In the genomic region with DNA sequence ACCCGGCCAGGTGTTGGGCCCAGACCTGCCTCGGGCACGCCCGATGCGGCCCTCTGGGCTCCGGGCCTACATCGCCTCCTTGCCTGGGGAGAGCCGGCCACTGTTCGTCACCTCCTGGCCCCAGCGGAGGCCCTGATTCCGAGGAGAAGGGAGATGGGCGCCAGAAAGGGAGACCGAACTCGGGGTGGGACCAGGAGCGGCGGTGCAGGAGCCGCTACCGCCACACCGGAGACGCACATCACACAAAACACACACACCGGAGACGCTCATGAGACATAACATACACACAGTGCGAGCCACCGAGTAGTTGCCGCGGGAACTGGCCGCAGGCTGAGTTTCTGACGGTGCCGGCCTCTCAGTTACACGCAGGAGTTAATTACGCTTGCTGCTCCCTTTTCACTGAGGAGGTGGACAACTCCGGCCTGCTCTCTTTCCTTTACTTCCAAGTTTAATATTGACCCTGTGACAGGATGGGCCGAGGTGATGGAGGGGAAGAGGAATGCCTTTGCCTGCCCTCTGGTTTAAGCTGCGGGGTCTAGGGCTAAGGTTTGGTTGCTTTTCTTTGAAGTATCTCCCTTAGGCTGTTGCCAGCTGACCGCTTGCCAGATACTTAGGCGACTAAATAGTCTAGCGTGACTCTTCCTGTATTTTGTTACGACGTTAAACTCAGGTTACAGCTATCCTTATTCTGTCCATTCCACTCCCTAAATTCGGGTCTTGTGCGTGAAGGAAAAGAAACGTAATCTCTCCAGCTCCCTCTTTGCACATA, we compare ENCODE assay signal across 1 cellular context.
TF ChIP-seq lines count a peak whose summit lies in the region.

No MANE protein-coding gene starts in this region.

TF ChIP-seq in K562, 482 proteins besides CTCF, POLR2A, EP300 and RAD21 (continues in another document):
- TF ChIP-seq, protein P1, sequence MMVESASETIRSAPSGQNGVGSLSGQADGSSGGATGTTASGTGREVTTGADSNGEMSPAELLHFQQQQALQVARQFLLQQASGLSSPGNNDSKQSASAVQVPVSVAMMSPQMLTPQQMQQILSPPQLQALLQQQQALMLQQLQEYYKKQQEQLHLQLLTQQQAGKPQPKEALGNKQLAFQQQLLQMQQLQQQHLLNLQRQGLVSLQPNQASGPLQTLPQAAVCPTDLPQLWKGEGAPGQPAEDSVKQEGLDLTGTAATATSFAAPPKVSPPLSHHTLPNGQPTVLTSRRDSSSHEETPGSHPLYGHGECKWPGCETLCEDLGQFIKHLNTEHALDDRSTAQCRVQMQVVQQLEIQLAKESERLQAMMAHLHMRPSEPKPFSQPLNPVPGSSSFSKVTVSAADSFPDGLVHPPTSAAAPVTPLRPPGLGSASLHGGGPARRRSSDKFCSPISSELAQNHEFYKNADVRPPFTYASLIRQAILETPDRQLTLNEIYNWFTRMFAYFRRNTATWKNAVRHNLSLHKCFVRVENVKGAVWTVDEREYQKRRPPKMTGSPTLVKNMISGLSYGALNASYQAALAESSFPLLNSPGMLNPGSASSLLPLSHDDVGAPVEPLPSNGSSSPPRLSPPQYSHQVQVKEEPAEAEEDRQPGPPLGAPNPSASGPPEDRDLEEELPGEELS (CRISPR knock-in tag; IDR thresholded peaks at IDR 0.05; ENCODE audit: borderline replicate concordance), result peak; percentile 24; the same call in 1 of the 2 replicates
- TF ChIP-seq, protein P2, sequence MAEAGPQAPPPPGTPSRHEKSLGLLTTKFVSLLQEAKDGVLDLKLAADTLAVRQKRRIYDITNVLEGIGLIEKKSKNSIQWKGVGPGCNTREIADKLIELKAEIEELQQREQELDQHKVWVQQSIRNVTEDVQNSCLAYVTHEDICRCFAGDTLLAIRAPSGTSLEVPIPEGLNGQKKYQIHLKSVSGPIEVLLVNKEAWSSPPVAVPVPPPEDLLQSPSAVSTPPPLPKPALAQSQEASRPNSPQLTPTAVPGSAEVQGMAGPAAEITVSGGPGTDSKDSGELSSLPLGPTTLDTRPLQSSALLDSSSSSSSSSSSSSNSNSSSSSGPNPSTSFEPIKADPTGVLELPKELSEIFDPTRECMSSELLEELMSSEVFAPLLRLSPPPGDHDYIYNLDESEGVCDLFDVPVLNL (CRISPR knock-in tag; IDR thresholded peaks at IDR 0.05; ENCODE audit: low read depth), result no peak
- TF ChIP-seq HDAC1 (IDR thresholded peaks at IDR 0.05) (0 out of 4 replicates have a peak, but pooled peaks of 1 of the 2 experiments have one; percentile 10), KLF10 (CRISPR knock-in tag; IDR thresholded peaks at IDR 0.05) (no peak), TOE1 (IDR thresholded peaks at IDR 0.05; ENCODE audit: borderline replicate concordance) (no peak), TOE1 (CRISPR knock-in tag; IDR thresholded peaks at IDR 0.05; ENCODE audit: borderline replicate concordance, low read depth) (no peak), ZNF586 (CRISPR knock-in tag; conservative IDR thresholded peaks at IDR 0.05) (no peak), ZNF766 (CRISPR knock-in tag; conservative IDR thresholded peaks at IDR 0.05) (no peak), SIN3A (IDR thresholded peaks at IDR 0.05; ENCODE audit: borderline replicate concordance in 2 of 2, control insufficient read depth in 1 of 2, low read depth in 2 of 2, low read length in 2 of 2) (peak; percentile 27 to 44; a peak in 1 of 4 replicates), PCBP1 (IDR thresholded peaks at IDR 0.05; ENCODE audit: low read depth, low read length, poor library complexity, severe bottlenecking) (peak; percentile 94), ZNF780A (CRISPR knock-in tag; IDR thresholded peaks at IDR 0.05) (no peak), HNRNPLL (IDR thresholded peaks at IDR 0.05; ENCODE audit: low read depth, low read length, poor library complexity, severe bottlenecking) (peak; percentile 25), PHTF2 (CRISPR knock-in tag; IDR thresholded peaks at IDR 0.05) (0 out of 2 replicates have a peak, but pooled peaks have one; percentile 43), IFI16 (CRISPR knock-in tag; IDR thresholded peaks at IDR 0.05) (no peak), OTX1 (CRISPR knock-in tag; IDR thresholded peaks at IDR 0.05) (no peak), FOXM1 (IDR thresholded peaks at IDR 0.05; ENCODE audit: low read depth) (no peak), FOXM1 (CRISPR knock-in tag; IDR thresholded peaks at IDR 0.05; ENCODE audit: low read depth) (peak; percentile 89; the same call in 1 of the 2 replicates), NR3C1 (CRISPR knock-in tag; IDR thresholded peaks at IDR 0.05) (0 out of 2 replicates have a peak, but pooled peaks have one; percentile 18), POLR3G (IDR thresholded peaks at IDR 0.05; ENCODE audit: extremely low read depth, insufficient read length, insufficient replicate concordance) (no peak), ARID1B (IDR thresholded peaks at IDR 0.05) (no peak), ZNF12 (CRISPR knock-in tag; IDR thresholded peaks at IDR 0.05) (0 out of 2 replicates have a peak, but pooled peaks have one; percentile 41), RBFOX2 (IDR thresholded peaks at IDR 0.05; ENCODE audit: low read depth, low read length) (peak; percentile 87), PHF8 (IDR thresholded peaks at IDR 0.05; ENCODE audit: borderline replicate concordance, low read length) (peak; percentile 27; the same call in 1 of the 2 replicates), NFRKB (IDR thresholded peaks at IDR 0.05; ENCODE audit: low read depth) (0 out of 2 replicates have a peak, but pooled peaks have one; percentile 52), POLR2G (IDR thresholded peaks at IDR 0.05; ENCODE audit: low read depth, low read length) (peak; percentile 79), SIX5 (IDR thresholded peaks at IDR 0.05; ENCODE audit: borderline replicate concordance in 1 of 2, insufficient read depth in 1 of 2, low read depth in 1 of 2, low read length in 2 of 2) (no peak)
- TF ChIP-seq, protein P3, sequence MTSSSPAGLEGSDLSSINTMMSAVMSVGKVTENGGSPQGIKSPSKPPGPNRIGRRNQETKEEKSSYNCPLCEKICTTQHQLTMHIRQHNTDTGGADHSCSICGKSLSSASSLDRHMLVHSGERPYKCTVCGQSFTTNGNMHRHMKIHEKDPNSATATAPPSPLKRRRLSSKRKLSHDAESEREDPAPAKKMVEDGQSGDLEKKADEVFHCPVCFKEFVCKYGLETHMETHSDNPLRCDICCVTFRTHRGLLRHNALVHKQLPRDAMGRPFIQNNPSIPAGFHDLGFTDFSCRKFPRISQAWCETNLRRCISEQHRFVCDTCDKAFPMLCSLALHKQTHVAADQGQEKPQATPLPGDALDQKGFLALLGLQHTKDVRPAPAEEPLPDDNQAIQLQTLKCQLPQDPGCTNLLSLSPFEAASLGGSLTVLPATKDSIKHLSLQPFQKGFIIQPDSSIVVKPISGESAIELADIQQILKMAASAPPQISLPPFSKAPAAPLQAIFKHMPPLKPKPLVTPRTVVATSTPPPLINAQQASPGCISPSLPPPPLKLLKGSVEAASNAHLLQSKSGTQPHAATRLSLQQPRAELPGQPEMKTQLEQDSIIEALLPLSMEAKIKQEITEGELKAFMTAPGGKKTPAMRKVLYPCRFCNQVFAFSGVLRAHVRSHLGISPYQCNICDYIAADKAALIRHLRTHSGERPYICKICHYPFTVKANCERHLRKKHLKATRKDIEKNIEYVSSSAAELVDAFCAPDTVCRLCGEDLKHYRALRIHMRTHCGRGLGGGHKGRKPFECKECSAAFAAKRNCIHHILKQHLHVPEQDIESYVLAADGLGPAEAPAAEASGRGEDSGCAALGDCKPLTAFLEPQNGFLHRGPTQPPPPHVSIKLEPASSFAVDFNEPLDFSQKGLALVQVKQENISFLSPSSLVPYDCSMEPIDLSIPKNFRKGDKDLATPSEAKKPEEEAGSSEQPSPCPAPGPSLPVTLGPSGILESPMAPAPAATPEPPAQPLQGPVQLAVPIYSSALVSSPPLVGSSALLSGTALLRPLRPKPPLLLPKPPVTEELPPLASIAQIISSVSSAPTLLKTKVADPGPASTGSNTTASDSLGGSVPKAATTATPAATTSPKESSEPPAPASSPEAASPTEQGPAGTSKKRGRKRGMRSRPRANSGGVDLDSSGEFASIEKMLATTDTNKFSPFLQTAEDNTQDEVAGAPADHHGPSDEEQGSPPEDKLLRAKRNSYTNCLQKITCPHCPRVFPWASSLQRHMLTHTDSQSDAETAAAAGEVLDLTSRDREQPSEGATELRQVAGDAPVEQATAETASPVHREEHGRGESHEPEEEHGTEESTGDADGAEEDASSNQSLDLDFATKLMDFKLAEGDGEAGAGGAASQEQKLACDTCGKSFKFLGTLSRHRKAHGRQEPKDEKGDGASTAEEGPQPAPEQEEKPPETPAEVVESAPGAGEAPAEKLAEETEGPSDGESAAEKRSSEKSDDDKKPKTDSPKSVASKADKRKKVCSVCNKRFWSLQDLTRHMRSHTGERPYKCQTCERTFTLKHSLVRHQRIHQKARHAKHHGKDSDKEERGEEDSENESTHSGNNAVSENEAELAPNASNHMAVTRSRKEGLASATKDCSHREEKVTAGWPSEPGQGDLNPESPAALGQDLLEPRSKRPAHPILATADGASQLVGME (CRISPR knock-in tag; IDR thresholded peaks at IDR 0.05), result 0 out of 2 replicates have a peak, but pooled peaks have one; percentile 33
- TF ChIP-seq, protein P4, sequence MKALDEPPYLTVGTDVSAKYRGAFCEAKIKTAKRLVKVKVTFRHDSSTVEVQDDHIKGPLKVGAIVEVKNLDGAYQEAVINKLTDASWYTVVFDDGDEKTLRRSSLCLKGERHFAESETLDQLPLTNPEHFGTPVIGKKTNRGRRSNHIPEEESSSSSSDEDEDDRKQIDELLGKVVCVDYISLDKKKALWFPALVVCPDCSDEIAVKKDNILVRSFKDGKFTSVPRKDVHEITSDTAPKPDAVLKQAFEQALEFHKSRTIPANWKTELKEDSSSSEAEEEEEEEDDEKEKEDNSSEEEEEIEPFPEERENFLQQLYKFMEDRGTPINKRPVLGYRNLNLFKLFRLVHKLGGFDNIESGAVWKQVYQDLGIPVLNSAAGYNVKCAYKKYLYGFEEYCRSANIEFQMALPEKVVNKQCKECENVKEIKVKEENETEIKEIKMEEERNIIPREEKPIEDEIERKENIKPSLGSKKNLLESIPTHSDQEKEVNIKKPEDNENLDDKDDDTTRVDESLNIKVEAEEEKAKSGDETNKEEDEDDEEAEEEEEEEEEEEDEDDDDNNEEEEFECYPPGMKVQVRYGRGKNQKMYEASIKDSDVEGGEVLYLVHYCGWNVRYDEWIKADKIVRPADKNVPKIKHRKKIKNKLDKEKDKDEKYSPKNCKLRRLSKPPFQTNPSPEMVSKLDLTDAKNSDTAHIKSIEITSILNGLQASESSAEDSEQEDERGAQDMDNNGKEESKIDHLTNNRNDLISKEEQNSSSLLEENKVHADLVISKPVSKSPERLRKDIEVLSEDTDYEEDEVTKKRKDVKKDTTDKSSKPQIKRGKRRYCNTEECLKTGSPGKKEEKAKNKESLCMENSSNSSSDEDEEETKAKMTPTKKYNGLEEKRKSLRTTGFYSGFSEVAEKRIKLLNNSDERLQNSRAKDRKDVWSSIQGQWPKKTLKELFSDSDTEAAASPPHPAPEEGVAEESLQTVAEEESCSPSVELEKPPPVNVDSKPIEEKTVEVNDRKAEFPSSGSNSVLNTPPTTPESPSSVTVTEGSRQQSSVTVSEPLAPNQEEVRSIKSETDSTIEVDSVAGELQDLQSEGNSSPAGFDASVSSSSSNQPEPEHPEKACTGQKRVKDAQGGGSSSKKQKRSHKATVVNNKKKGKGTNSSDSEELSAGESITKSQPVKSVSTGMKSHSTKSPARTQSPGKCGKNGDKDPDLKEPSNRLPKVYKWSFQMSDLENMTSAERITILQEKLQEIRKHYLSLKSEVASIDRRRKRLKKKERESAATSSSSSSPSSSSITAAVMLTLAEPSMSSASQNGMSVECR (CRISPR knock-in tag; IDR thresholded peaks at IDR 0.05), result peak; percentile 62; the same call in 1 of the 2 replicates
- TF ChIP-seq, protein P5, sequence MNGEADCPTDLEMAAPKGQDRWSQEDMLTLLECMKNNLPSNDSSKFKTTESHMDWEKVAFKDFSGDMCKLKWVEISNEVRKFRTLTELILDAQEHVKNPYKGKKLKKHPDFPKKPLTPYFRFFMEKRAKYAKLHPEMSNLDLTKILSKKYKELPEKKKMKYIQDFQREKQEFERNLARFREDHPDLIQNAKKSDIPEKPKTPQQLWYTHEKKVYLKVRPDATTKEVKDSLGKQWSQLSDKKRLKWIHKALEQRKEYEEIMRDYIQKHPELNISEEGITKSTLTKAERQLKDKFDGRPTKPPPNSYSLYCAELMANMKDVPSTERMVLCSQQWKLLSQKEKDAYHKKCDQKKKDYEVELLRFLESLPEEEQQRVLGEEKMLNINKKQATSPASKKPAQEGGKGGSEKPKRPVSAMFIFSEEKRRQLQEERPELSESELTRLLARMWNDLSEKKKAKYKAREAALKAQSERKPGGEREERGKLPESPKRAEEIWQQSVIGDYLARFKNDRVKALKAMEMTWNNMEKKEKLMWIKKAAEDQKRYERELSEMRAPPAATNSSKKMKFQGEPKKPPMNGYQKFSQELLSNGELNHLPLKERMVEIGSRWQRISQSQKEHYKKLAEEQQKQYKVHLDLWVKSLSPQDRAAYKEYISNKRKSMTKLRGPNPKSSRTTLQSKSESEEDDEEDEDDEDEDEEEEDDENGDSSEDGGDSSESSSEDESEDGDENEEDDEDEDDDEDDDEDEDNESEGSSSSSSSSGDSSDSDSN (IDR thresholded peaks at IDR 0.05; ENCODE audit: borderline replicate concordance in 1 of 2, low read depth in 2 of 2, low read length in 2 of 2), result peak in 1 of 2 experiments; percentile 50; a peak in 3 of 4 replicates
- TF ChIP-seq, protein P6, sequence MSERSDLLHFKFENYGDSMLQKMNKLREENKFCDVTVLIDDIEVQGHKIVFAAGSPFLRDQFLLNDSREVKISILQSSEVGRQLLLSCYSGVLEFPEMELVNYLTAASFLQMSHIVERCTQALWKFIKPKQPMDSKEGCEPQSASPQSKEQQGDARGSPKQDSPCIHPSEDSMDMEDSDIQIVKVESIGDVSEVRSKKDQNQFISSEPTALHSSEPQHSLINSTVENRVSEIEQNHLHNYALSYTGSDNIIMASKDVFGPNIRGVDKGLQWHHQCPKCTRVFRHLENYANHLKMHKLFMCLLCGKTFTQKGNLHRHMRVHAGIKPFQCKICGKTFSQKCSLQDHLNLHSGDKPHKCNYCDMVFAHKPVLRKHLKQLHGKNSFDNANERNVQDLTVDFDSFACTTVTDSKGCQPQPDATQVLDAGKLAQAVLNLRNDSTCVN (CRISPR knock-in tag; IDR thresholded peaks at IDR 0.05), result no peak
- TF ChIP-seq, protein P7, sequence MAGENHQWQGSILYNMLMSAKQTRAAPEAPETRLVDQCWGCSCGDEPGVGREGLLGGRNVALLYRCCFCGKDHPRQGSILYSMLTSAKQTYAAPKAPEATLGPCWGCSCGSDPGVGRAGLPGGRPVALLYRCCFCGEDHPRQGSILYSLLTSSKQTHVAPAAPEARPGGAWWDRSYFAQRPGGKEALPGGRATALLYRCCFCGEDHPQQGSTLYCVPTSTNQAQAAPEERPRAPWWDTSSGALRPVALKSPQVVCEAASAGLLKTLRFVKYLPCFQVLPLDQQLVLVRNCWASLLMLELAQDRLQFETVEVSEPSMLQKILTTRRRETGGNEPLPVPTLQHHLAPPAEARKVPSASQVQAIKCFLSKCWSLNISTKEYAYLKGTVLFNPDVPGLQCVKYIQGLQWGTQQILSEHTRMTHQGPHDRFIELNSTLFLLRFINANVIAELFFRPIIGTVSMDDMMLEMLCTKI (IDR thresholded peaks at IDR 0.05; ENCODE audit: partially characterized antibody), result no peak
- TF ChIP-seq, protein P8, sequence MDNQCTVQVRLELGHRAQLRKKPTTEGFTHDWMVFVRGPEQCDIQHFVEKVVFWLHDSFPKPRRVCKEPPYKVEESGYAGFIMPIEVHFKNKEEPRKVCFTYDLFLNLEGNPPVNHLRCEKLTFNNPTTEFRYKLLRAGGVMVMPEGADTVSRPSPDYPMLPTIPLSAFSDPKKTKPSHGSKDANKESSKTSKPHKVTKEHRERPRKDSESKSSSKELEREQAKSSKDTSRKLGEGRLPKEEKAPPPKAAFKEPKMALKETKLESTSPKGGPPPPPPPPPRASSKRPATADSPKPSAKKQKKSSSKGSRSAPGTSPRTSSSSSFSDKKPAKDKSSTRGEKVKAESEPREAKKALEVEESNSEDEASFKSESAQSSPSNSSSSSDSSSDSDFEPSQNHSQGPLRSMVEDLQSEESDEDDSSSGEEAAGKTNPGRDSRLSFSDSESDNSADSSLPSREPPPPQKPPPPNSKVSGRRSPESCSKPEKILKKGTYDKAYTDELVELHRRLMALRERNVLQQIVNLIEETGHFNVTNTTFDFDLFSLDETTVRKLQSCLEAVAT (IDR thresholded peaks at IDR 0.05), result 0 out of 4 replicates have a peak, but pooled peaks of 1 of the 2 experiments have one; percentile 61
